8 cellular contexts compared by ENCODE assay signal in the genomic region with DNA sequence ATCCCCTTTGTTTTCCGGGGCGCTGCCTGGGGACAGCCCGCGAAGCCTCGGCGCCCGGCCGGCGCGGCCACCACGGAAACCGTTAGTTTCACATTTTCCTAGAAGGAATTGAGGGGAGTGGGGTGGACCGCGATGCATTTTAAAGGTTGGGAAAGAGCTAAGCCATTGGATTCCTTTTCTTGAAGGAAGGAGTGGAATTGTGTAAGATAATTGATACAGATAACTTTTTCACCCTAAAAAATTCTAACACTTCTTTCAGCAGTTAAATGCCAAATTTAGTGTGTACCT.
DNase-seq lines count a peak whose midpoint lies in the region; ATAC-seq, FAIRE-seq and TF ChIP-seq lines count a peak whose summit lies in the region.

No MANE protein-coding gene starts in this region.

- H2AFZ ChIP-seq in PC-3 (ENCODE audit: low read length) (peak overlapping the region; percentile 37; the same call in 1 of the 2 replicates), endothelial cell of umbilical vein (ENCODE audit: low read depth, low read length) (no peak overlapping the region), osteoblast (ENCODE audit: low read length) (no peak overlapping the region)

- CTCF ChIA-PET in CD4-positive, alpha-beta T cell (lab: Charles Lee) = interaction anchor here (0.7 kb wide), 1 partner anchor 106 kb away, joined by 3 read pairs; no protein-coding TSS in a partner anchor
- CTCF ChIA-PET in PC-3 (lab: Charles Lee) (interaction anchor here (0.6 to 1.7 kb wide), 4 partner anchors 17 to 191 kb away, joined by 3 to 20 read pairs (median 5); no protein-coding TSS in a partner anchor), endothelial cell of umbilical vein (lab: Charles Lee) (interaction anchor here (0.7 to 3.3 kb wide), 8 partner anchors 14 to 193 kb away, joined by 3 to 79 read pairs (median 18); no protein-coding TSS in a partner anchor)

- H3F3A ChIP-seq in PC-3 (ENCODE audit: low read length, unreplicated experiment) = no peaks in the 10 kb centered on the region

- no peak for DNase-seq in CD4-positive, alpha-beta T cell
- no peak for DNase-seq in PC-3
- DNase-seq in endothelial cell of umbilical vein (ENCODE audit: low read depth, low spot score) = no peak
- DNase-seq in osteoblast (ENCODE audit: insufficient read length, low spot score, missing footprints) = peak; percentile 65
- DNase-seq in NCI-H146 treated with DMSO at 0.1 percent for 48 hours (lab: John Stamatoyannopoulos, UW; ENCODE audit: unreplicated experiment) = no peak
- no peak for DNase-seq in superior temporal gyrus (ENCODE audit: extremely low spot score)
- DNase-seq in activated CD4-positive, alpha-beta T cell treated with anti-CD3 and anti-CD28 coated beads, Interleukin-2, amount 50 U/mL, for 4 hours = no peak

- no peak for TF ChIP-seq POLR2A in endothelial cell of umbilical vein (IDR thresholded peaks at IDR 0.05; ENCODE audit: low read depth, low read length)

- H4K20me1 ChIP-seq in PC-3 (ENCODE audit: low read length) (peaks cover 22% of the 10 kb centered on the region; the same call in 1 of the 2 replicates), endothelial cell of umbilical vein (replicated peaks; ENCODE audit: control insufficient read depth, extremely low read depth, insufficient read depth, low read length) (peaks cover 3% of the 10 kb centered on the region), osteoblast (ENCODE audit: insufficient read depth, low read length) (peaks cover 28% of the 10 kb centered on the region)

- peaks cover 19% of the 10 kb centered on the region for H3K36me3 Mint-ChIP-seq in CD4-positive, alpha-beta T cell (ENCODE audit: low read depth)

- POLR2A ChIA-PET in CD4-positive, alpha-beta T cell (lab: Charles Lee) = interaction anchor here (1.0 to 2.9 kb wide), 21 partner anchors 9 to 344 kb away, joined by 3 to 27 read pairs (median 5); partner anchors contain the start of genes MON2 and USP15
- POLR2A ChIA-PET in PC-3 (lab: Charles Lee; ENCODE audit: unreplicated experiment) = interaction anchor here (0.6 to 1.3 kb wide), 4 partner anchors 8 to 262 kb away, joined by 7 to 16 read pairs (median 9); no protein-coding TSS in a partner anchor
- POLR2A ChIA-PET in endothelial cell of umbilical vein (lab: Charles Lee) = interaction anchor here (0.7 to 2.1 kb wide), 6 partner anchors 11 to 190 kb away, joined by 3 to 20 read pairs (median 6); no protein-coding TSS in a partner anchor

- peaks cover 42% of the 10 kb centered on the region for H3K4me1 Mint-ChIP-seq in CD4-positive, alpha-beta T cell (ENCODE audit: low read depth)

- no peaks in the 10 kb centered on the region for H3K27me3 ChIP-seq in CD4-positive, alpha-beta T cell (ENCODE audit: control insufficient read depth, insufficient read depth, low read length)
- no peaks in the 10 kb centered on the region for H3K27me3 ChIP-seq in PC-3 (ENCODE audit: low read length)
- no peaks in the 10 kb centered on the region for H3K27me3 ChIP-seq in endothelial cell of umbilical vein (ENCODE audit: control insufficient read depth in 2 of 2, insufficient read depth in 2 of 2, low read length in 2 of 2)
- no peaks in the 10 kb centered on the region for H3K27me3 ChIP-seq in osteoblast (ENCODE audit: insufficient read depth, low read length)

- H3K27ac Mint-ChIP-seq in CD4-positive, alpha-beta T cell = peak overlapping the region; percentile 100

- H3K4me2 ChIP-seq in PC-3 (ENCODE audit: low read length) (peak overlapping the region; percentile 88), endothelial cell of umbilical vein (ENCODE audit: insufficient read depth, low read length) (peak overlapping the region; percentile 99), osteoblast (ENCODE audit: insufficient read depth, low read length) (peak overlapping the region; percentile 92)

- H3K9me2 ChIP-seq in PC-3 (replicated peaks; ENCODE audit: low read length) = no peaks in the 10 kb centered on the region

- H3K4me1 ChIP-seq in PC-3 (ENCODE audit: insufficient read depth, low read length) (peaks cover 34% of the 10 kb centered on the region), endothelial cell of umbilical vein (ENCODE audit: control insufficient read depth, extremely low read depth, insufficient read depth, low read length) (peaks cover 22% of the 10 kb centered on the region), osteoblast (ENCODE audit: insufficient read depth, low read length) (peaks cover 26% of the 10 kb centered on the region)

- H3K36me3 ChIP-seq in PC-3 (ENCODE audit: low read depth, low read length) (no peaks in the 10 kb centered on the region), endothelial cell of umbilical vein (ENCODE audit: control insufficient read depth in 2 of 2, extremely low read depth in 1 of 2, insufficient read depth in 2 of 2, low read length in 2 of 2) (no peaks in the 10 kb centered on the region), osteoblast (ENCODE audit: insufficient read depth, low read length) (peaks cover 19% of the 10 kb centered on the region)

- H3K27me3 Mint-ChIP-seq in CD4-positive, alpha-beta T cell = no peaks in the 10 kb centered on the region

- dilution Hi-C loops in endothelial cell of umbilical vein (cut with MboI; ENCODE audit: extremely low pct_ligation_motif_present, low sequenced_read_pairs) = loop anchor here (25.0 kb wide), 1 partner anchor 184 kb away; no protein-coding TSS in a partner anchor

- H3K9me3 Mint-ChIP-seq in CD4-positive, alpha-beta T cell = no peaks in the 10 kb centered on the region

- peak overlapping the region; percentile 92 for H3K4me3 ChIP-seq in PC-3 (ENCODE audit: low read length)
- peak overlapping the region; percentile 92 to 99 (median 99) for H3K4me3 ChIP-seq in endothelial cell of umbilical vein (replicated peaks in 1 of 3; ENCODE audit: insufficient read depth in 1 of 3, low read depth in 1 of 3, low read length in 3 of 3)
- peak overlapping the region; percentile 90 for H3K4me3 ChIP-seq in osteoblast (ENCODE audit: insufficient read depth, low read length)

- TF ChIP-seq CTCF in CD4-positive, alpha-beta T cell (IDR thresholded peaks at IDR 0.05) = no peak
- no peak for TF ChIP-seq CTCF in PC-3 (conservative IDR thresholded peaks at IDR 0.05; ENCODE audit: low read depth, low read length)
- no peak for TF ChIP-seq CTCF in endothelial cell of umbilical vein (IDR thresholded peaks at IDR 0.05; ENCODE audit: extremely low read depth in 1 of 2, insufficient read depth in 1 of 2, low read depth in 1 of 2, low read length in 2 of 2)
- TF ChIP-seq CTCF in osteoblast (IDR thresholded peaks at IDR 0.05; ENCODE audit: extremely low read depth, low read depth, low read length) = no peak

- H3K9me1 ChIP-seq in endothelial cell of umbilical vein (replicated peaks; ENCODE audit: control insufficient read depth, extremely low read depth, insufficient read depth, low read length) = no peaks in the 10 kb centered on the region

- H3K79me2 ChIP-seq in PC-3 (ENCODE audit: low read length) (peaks cover 67% of the 10 kb centered on the region), endothelial cell of umbilical vein (ENCODE audit: control insufficient read depth, insufficient read depth, low read length) (peaks cover 56% of the 10 kb centered on the region), osteoblast (ENCODE audit: insufficient read depth, low read length) (peaks cover 70% of the 10 kb centered on the region)

- no peaks in the 10 kb centered on the region for H3K9me3 ChIP-seq in CD4-positive, alpha-beta T cell (ENCODE audit: control insufficient read depth, low read length)
- no peaks in the 10 kb centered on the region for H3K9me3 ChIP-seq in PC-3 (ENCODE audit: low read length)
- H3K9me3 ChIP-seq in endothelial cell of umbilical vein (replicated peaks; ENCODE audit: control insufficient read depth, insufficient read depth, low read length) = no peaks in the 10 kb centered on the region
- no peaks in the 10 kb centered on the region for H3K9me3 ChIP-seq in osteoblast (ENCODE audit: low read depth, low read length)

- FAIRE-seq in endothelial cell of umbilical vein (lab: Jason Lieb, UNC) = no peak

- BruUV-seq in PC-3 (replicated peaks; lab: Mats Ljungman, UMichigan) (TSS peak; percentile 50), endothelial cell of umbilical vein (replicated peaks; lab: Mats Ljungman, UMichigan) (no TSS peak)

- intact Hi-C loops in CD4-positive, alpha-beta T cell (cut with DNase I, micrococcal nuclease) = loop anchor here (2.0 to 5.0 kb wide), 3 partner anchors 136 to 343 kb away; partner anchors contain the start of genes MON2 (in 2 of the 2) and USP15 (in 1 of the 2)
- intact Hi-C loops in PC-3 (cut with micrococcal nuclease) (loop anchor here (1.0 to 5.0 kb wide), 5 partner anchors 37 to 329 kb away; no protein-coding TSS in a partner anchor), endothelial cell of umbilical vein (cut with micrococcal nuclease) (loop anchor here (1.0 to 10.0 kb wide), 8 partner anchors 28 to 461 kb away; partner anchors contain the start of genes MON2 and USP15)

- peak overlapping the region; percentile 99 for H3K4me3 Mint-ChIP-seq in CD4-positive, alpha-beta T cell

- H3K9ac ChIP-seq in PC-3 (ENCODE audit: low read length) (peak overlapping the region; percentile 100), endothelial cell of umbilical vein (replicated peaks; ENCODE audit: extremely low read depth, insufficient read depth, low read length) (peak overlapping the region; percentile 99)

- peak overlapping the region; percentile 100 for H3K27ac ChIP-seq in CD4-positive, alpha-beta T cell (ENCODE audit: low read depth, low read length)
- H3K27ac ChIP-seq in PC-3 (ENCODE audit: low read length) = peak overlapping the region; percentile 99
- peak overlapping the region; percentile 97 for H3K27ac ChIP-seq in endothelial cell of umbilical vein (ENCODE audit: insufficient read depth, low read depth, low read length)
- peak overlapping the region; percentile 98 for H3K27ac ChIP-seq in osteoblast (ENCODE audit: low read depth, low read length)

- ATAC-seq in CD4-positive, alpha-beta T cell (ENCODE audit: poor library complexity) = no peak
- no peak for ATAC-seq in PC-3
- ATAC-seq in GM18511 (IDR thresholded peaks at IDR 0.05; ENCODE audit: unreplicated experiment) = no peak

TF ChIP-seq in endothelial cell of umbilical vein, 7 proteins besides CTCF, POLR2A, EP300 and RAD21:
- TF ChIP-seq MAX (IDR thresholded peaks at IDR 0.05; ENCODE audit: insufficient read depth, insufficient read length) = no peak
- peak; percentile 15 for TF ChIP-seq GATA2 (IDR thresholded peaks at IDR 0.05; ENCODE audit: insufficient read depth, insufficient read length, low read depth, low read length)
TF ChIP-seq in endothelial cell of umbilical vein: peak in this region for 1.
